13 cellular contexts compared by ENCODE assay signal in genomic region chr11:68503792-68504191, GRCh38. TPM values are rescaled to one million over a fixed set of nuclear protein-coding genes. Genes with fewer than 3 reads are reported as not detected.
A peak's percentile ranks its signal among the peaks of the same experiment; 100 is the strongest.
DNase-seq lines count a peak whose midpoint lies in the region; ATAC-seq and TF ChIP-seq lines count a peak whose summit lies in the region.
"Had no signal": no experiment of that assay in that cellular context is flagged by ENCODE, and none has a peak within 500 bp of the region (broad histone marks: within the 10 kb centered on the region; RNA-seq: fewer than 3 reads in every experiment).

No MANE protein-coding gene starts in this region.

- no peak for ATAC-seq in activated CD8-positive, alpha-beta T cell treated with anti-CD3 and anti-CD28 coated beads, Interleukin-2, amount 10 ng/mL, durations not matched to agents 7 days and 5 days

- H3K27me3 Mint-ChIP-seq in CD14-positive monocyte (ENCODE audit: low read depth in 3 of 3): peaks cover 0 to 2% (median 0%) of the 10 kb centered on the region in 3 donors
- no peaks in the 10 kb centered on the region for H3K27me3 Mint-ChIP-seq in nephron (ENCODE audit: low read depth)
- H3K27me3 Mint-ChIP-seq in activated CD8-positive, alpha-beta T cell treated with anti-CD3 and anti-CD28 coated beads, Interleukin-2, amount 10 ng/mL, durations not matched to agents 7 days and 5 days (ENCODE audit: low read depth): no peaks in the 10 kb centered on the region

- H3K27me3 ChIP-seq in Karpas-422 (ENCODE audit: low read length): no peaks in the 10 kb centered on the region
- H3K27me3 ChIP-seq: Peyer's patch, tibial nerve had no signal

- H3K4me1 ChIP-seq in Karpas-422 (ENCODE audit: low read length): peaks cover 96% of the 10 kb centered on the region

- H3K27ac ChIP-seq in Karpas-422 (ENCODE audit: low read length): peak overlapping the region; percentile 65

- peaks cover 55% of the 10 kb centered on the region for H4K20me1 ChIP-seq in Karpas-422 (ENCODE audit: insufficient read depth, low read depth, low read length)

- H2AFZ ChIP-seq in Karpas-422 (ENCODE audit: low read length): no peak overlapping the region

- no peaks in the 10 kb centered on the region for H3K9me3 Mint-ChIP-seq in CD14-positive monocyte
- no peaks in the 10 kb centered on the region for H3K9me3 Mint-ChIP-seq in nephron
- H3K9me3 Mint-ChIP-seq in activated CD8-positive, alpha-beta T cell treated with anti-CD3 and anti-CD28 coated beads, Interleukin-2, amount 10 ng/mL, durations not matched to agents 7 days and 5 days (ENCODE audit: insufficient read depth): no peaks in the 10 kb centered on the region

- H3K4me3 ChIP-seq in Karpas-422 (ENCODE audit: low read length): no peak overlapping the region
- H3K4me3 ChIP-seq: GM12878, Peyer's patch, tibial nerve had no signal

- no peaks in the 10 kb centered on the region for H3K9me2 ChIP-seq in Karpas-422 (replicated peaks; ENCODE audit: insufficient read depth, low read length)

- no peak overlapping the region for H3K9ac ChIP-seq in Karpas-422 (ENCODE audit: low read length)

- peak overlapping the region; percentile 3 for H3K4me2 ChIP-seq in Karpas-422 (ENCODE audit: low read depth, low read length, poor library complexity, severe bottlenecking)

- H3K27ac Mint-ChIP-seq in CD14-positive monocyte (peak overlapping the region in 4 of 7 donors; percentile 21 to 75 (median 46)), nephron (peak overlapping the region in 2 of 3 experiments; percentile 9 to 24)
- no peak overlapping the region for H3K27ac Mint-ChIP-seq in activated CD8-positive, alpha-beta T cell treated with anti-CD3 and anti-CD28 coated beads, Interleukin-2, amount 10 ng/mL, durations not matched to agents 7 days and 5 days

- 0 out of 2 replicates have a peak, but pooled peaks cover 4% of the 10 kb centered on the region for H3K36me3 ChIP-seq in Karpas-422 (ENCODE audit: insufficient read depth, low read length)
- H3K36me3 ChIP-seq: Peyer's patch, tibial nerve had no signal

- DNase-seq in CD14-positive monocyte (ENCODE audit: low spot score) (no peak), Karpas-422 (no peak), dermis blood vessel endothelial cell (peak; percentile 32), SW480 (ENCODE audit: low spot score) (no peak), SHP77 treated with DMSO at 0.1 percent for 48 hours (lab: John Stamatoyannopoulos, UW) (no peak), HT-29 (ENCODE audit: low spot score) (no peak)
- DNase-seq in activated CD8-positive, alpha-beta T cell treated with anti-CD3 and anti-CD28 coated beads, Interleukin-2, amount 10 ng/mL, durations not matched to agents 7 days and 5 days: no peak
- DNase-seq: activated CD4-positive, alpha-beta T cell treated with anti-CD3 and anti-CD28 coated beads for 1 hour; EL; Peyer's patch had no signal

- intact Hi-C loops in CD14-positive monocyte (cut with micrococcal nuclease): no loop called here

- TF ChIP-seq CTCF in CD14-positive monocyte (IDR thresholded peaks at IDR 0.05): no peak
- TF ChIP-seq CTCF in nephron (IDR thresholded peaks at IDR 0.05; ENCODE audit: unreplicated experiment in 3 of 3): no peak

- CTCF ChIA-PET in activated CD8-positive, alpha-beta T cell treated with anti-CD3 and anti-CD28 coated beads, Interleukin-2, amount 10 ng/mL, durations not matched to agents 7 days and 5 days (lab: Charles Lee): no interaction called here

- H3K4me3 Mint-ChIP-seq in CD14-positive monocyte (no peak overlapping the region), nephron (no peak overlapping the region)
- no peak overlapping the region for H3K4me3 Mint-ChIP-seq in activated CD8-positive, alpha-beta T cell treated with anti-CD3 and anti-CD28 coated beads, Interleukin-2, amount 10 ng/mL, durations not matched to agents 7 days and 5 days

- H3K79me2 ChIP-seq in Karpas-422 (ENCODE audit: low read length): peaks cover 100% of the 10 kb centered on the region

- H3K4me1 Mint-ChIP-seq in CD14-positive monocyte (peaks cover 53% of the 10 kb centered on the region), nephron (peaks cover 74% of the 10 kb centered on the region)
- peaks cover 40% of the 10 kb centered on the region for H3K4me1 Mint-ChIP-seq in activated CD8-positive, alpha-beta T cell treated with anti-CD3 and anti-CD28 coated beads, Interleukin-2, amount 10 ng/mL, durations not matched to agents 7 days and 5 days (ENCODE audit: low read depth)

- H3K9me3 ChIP-seq in Karpas-422 (ENCODE audit: low read length): no peaks in the 10 kb centered on the region
- H3K9me3 ChIP-seq: Peyer's patch, tibial nerve had no signal

- H3K36me3 Mint-ChIP-seq in CD14-positive monocyte (peaks cover 0 to 10% of the 10 kb centered on the region in 2 donors), nephron (ENCODE audit: low read depth) (peaks cover 6% of the 10 kb centered on the region)
- peaks cover 11% of the 10 kb centered on the region for H3K36me3 Mint-ChIP-seq in activated CD8-positive, alpha-beta T cell treated with anti-CD3 and anti-CD28 coated beads, Interleukin-2, amount 10 ng/mL, durations not matched to agents 7 days and 5 days (ENCODE audit: low read depth)

- POLR2A ChIA-PET in activated CD8-positive, alpha-beta T cell treated with anti-CD3 and anti-CD28 coated beads, Interleukin-2, amount 10 ng/mL, durations not matched to agents 7 days and 5 days (lab: Charles Lee): no interaction called here

RNA-seq across cellular contexts. Expression of gene PPP6R3, which starts 43.2 kb away (rescaled TPM):
- polyA plus RNA-seq in CD14-positive monocyte: 10 to 100 TPM; 22.9 to 38.1 TPM
- total RNA-seq in Karpas-422 (2014; rRNA removed; shearing (Covaris generic); ENCODE audit: low replicate concordance): 109 and 140 TPM in 2 replicates
- 171 and 175 TPM in 2 replicates for total RNA-seq in dermis blood vessel endothelial cell
- 100 to 1,000 TPM; 114 to 120 TPM for total RNA-seq in activated CD8-positive, alpha-beta T cell treated with anti-CD3 and anti-CD28 coated beads, Interleukin-2, amount 10 ng/mL, durations not matched to agents 7 days and 5 days
- 198 and 215 TPM in 2 replicates for total RNA-seq in HT-29 (2014; rRNA removed; shearing (Covaris generic))
